In the genomic region with DNA sequence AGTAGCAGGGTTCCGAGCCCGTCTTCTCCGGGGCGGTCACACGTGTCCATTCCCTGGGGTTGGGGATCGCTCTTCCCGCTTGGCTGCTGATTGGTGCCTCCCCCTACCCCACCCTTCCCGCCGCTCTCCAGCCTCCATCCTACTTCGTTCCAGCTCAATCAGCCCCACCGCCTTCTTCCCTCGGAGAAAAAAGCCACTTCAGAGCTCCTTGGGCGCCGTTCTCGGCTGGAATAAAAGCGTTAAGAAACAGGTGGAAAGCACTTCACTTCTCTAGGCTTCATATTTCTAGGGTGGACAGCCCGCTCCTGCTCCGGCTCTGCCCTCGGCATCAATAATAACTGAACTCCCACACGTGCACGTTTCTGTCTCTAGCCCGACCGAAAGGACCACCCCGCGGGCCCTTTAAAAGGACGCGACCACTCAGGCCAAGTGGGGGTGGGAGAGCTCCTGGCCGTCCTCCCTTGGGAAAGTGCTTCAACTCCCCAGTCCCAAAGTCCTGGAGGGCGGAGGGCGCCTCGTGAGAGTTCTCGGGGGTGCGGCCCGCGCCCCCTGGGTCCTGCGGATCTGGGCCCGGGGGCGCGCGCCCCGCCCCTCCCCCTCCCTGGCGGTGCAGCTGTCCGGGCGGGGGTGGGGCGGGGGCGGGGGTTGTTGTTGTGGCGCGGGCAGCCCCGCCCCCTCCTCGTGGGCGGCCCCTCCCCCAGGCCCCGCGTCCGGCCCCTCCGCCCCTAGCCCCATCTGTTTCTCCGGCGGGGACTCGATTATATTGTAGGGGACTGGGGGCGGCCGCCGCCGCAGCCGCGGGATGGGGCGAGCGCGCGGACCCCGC, we compare ENCODE assay signal across 9 cellular contexts. TPM values are rescaled to one million over a fixed set of nuclear protein-coding genes. Genes with fewer than 3 reads are reported as not detected.
DNase-seq lines count a peak whose midpoint lies in the region; ATAC-seq and TF ChIP-seq lines count a peak whose summit lies in the region.
"Had no signal": no experiment of that assay in that cellular context is flagged by ENCODE, and none has a peak within 500 bp of the region (broad histone marks: within the 10 kb centered on the region; RNA-seq: fewer than 3 reads in every experiment).

Gene CECR2, plus strand, starts transcription at position 734 of the 826 bp plus-strand sequence. CDS start 324 bp downstream, outside the sequence.

- H3K27me3 ChIP-seq in ascending aorta, result peaks cover 12% of the 10 kb centered on the region

- peaks cover 3 to 12% of the 10 kb centered on the region in 2 donors for H3K4me1 ChIP-seq in ascending aorta

- intact Hi-C loops in ascending aorta (cut with DNase I), result no loop called here

- H3K27ac ChIP-seq in ascending aorta, result no peak within 1 kb of the TSS
- H3K27ac ChIP-seq: 22Rv1 had no signal

- ATAC-seq in GM21390 (IDR thresholded peaks at IDR 0.05; ENCODE audit: unreplicated experiment), result no peak

- no peak within 1 kb of the TSS for H3K27ac Mint-ChIP-seq in immature natural killer cell

- H3K4me3 Mint-ChIP-seq in immature natural killer cell, result peak within 1 kb of the TSS; percentile 51 to 77 (median 68)

- H3K4me1 Mint-ChIP-seq in immature natural killer cell, result peaks cover 13 to 28% of the 10 kb centered on the region in 2 donors

- H3K4me3 ChIP-seq in ascending aorta (peak within 1 kb of the TSS; percentile 57 to 62), skeletal muscle cell (ENCODE audit: low read depth, low read length) (peak within 1 kb of the TSS; percentile 45)

- no peaks in the 10 kb centered on the region for H3K36me3 ChIP-seq in ascending aorta

- no peaks in the 10 kb centered on the region for H3K9me3 Mint-ChIP-seq in immature natural killer cell

- H3K36me3 Mint-ChIP-seq in immature natural killer cell, result peaks cover 0 to 5% (median 3%) of the 10 kb centered on the region in 3 donors

- DNase-seq in NCI-H1436 (lab: John Stamatoyannopoulos, UW) (peak; percentile 35), NCI-H1436 treated with DMSO at 0.1 percent for 48 hours (lab: John Stamatoyannopoulos, UW) (no peak), NCI-H510A (lab: John Stamatoyannopoulos, UW) (peak; percentile 47), ascending aorta (ENCODE audit: low spot score in 2 of 2) (no peak), immature natural killer cell (no peak), skeletal muscle cell (ENCODE audit: low read depth) (no peak), HPDE6-E6E7 (ENCODE audit: extremely low spot score) (no peak)

- no peaks in the 10 kb centered on the region for H3K9me3 ChIP-seq in ascending aorta

- no peak for TF ChIP-seq CTCF in ascending aorta (IDR thresholded peaks at IDR 0.05)

- peaks cover 23 to 40% (median 27%) of the 10 kb centered on the region in 3 donors for H3K27me3 Mint-ChIP-seq in immature natural killer cell (ENCODE audit: low read depth in 3 of 3)

RNA-seq across cellular contexts. Expression of gene CECR2, which starts in this region (rescaled TPM):
- total RNA-seq in ascending aorta, result 1.4 TPM
- polyA plus RNA-seq in immature natural killer cell, result not detected

Comparison
In these comparisons a context has a peak if more than half of its experiments do, and no peak if none do; other contexts are left out.
1. DNase-seq: peak in NCI-H1436 (single experiment) and NCI-H510A (single experiment); none in NCI-H1436 treated with DMSO at 0.1 percent for 48 hours (single experiment), ascending aorta (0 of 2), immature natural killer cell (0 of 3), skeletal muscle cell (single experiment) and HPDE6-E6E7 (single experiment).